In the genomic region with DNA sequence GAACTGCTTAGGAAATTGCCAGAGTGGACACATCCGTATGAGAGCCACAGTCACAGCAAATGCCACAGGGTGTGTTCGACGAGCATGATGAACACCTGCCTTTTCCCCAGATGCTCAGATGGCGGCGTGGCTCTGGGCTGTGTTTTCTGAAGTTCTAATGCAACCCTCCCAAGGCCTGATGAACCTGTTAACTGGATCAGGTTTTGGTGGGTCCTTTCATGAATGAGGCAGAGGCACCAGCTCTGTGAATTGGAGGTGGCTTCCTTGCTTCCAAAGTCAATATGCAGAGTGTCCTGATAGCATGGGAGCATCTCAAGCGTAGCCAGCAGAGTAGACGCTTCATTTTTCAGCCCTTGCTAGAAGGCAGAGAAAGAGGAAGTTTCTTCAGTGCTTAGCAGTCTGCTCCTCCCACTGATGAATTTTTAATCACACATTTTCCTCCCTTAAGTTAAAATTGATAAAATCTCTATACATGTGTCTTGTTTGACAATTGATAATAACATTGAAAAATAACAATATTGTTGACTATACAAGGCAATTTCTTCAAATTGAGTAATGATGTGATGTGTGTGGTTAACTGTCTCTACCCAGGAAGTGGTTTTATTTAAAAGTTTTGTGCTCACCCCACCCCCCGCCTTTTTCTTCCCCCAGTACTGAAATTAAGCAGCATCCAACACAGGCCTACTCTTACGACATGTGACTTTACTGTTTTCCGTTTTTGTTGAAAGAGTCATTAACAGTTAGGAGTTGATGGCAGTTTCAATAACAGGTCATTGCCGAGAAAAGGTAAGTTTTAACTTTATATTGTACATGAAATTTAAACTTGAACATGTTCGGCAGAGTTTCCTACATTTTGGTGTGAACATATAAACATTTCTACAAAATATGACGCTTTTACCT, we compare ENCODE assay signal across 1 cellular context.
TF ChIP-seq lines count a peak whose summit lies in the region.

A gene (plus strand): TSS at position 739 of the 900 bp plus-strand sequence.

TF ChIP-seq in GM12878, 131 proteins besides CTCF, POLR2A, EP300 and RAD21 (continued from another document and continues in another):
- TF ChIP-seq, protein P1, sequence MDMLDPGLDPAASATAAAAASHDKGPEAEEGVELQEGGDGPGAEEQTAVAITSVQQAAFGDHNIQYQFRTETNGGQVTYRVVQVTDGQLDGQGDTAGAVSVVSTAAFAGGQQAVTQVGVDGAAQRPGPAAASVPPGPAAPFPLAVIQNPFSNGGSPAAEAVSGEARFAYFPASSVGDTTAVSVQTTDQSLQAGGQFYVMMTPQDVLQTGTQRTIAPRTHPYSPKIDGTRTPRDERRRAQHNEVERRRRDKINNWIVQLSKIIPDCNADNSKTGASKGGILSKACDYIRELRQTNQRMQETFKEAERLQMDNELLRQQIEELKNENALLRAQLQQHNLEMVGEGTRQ (IDR thresholded peaks at IDR 0.05; ENCODE audit: borderline replicate concordance, low read depth, low read length), result peak; percentile 41; the same call in 1 of the 2 replicates
- TF ChIP-seq FOXK2 (IDR thresholded peaks at IDR 0.05) (no peak), YBX1 (IDR thresholded peaks at IDR 0.05) (no peak), NR2C1 (IDR thresholded peaks at IDR 0.05) (no peak), BACH1 (IDR thresholded peaks at IDR 0.05; ENCODE audit: borderline replicate concordance) (0 out of 2 replicates have a peak, but pooled peaks have one; percentile 5), MTA2 (IDR thresholded peaks at IDR 0.05; ENCODE audit: low read depth) (peak; percentile 82), RAD51 (IDR thresholded peaks at IDR 0.05) (peak; percentile 91), BMI1 (IDR thresholded peaks at IDR 0.05; ENCODE audit: borderline replicate concordance) (peak; percentile 44; the same call in 1 of the 2 replicates), TARDBP (IDR thresholded peaks at IDR 0.05; ENCODE audit: borderline replicate concordance) (0 out of 2 replicates have a peak, but pooled peaks have one; percentile 29), RUNX3 (IDR thresholded peaks at IDR 0.05; ENCODE audit: low read length) (peak; percentile 98), GABPA (IDR thresholded peaks at IDR 0.05; ENCODE audit: low read depth) (peak; percentile 78), HDAC2 (IDR thresholded peaks at IDR 0.05) (no peak; the same call in 1 of the 2 replicates), CBX5 (IDR thresholded peaks at IDR 0.05; ENCODE audit: low read depth) (no peak; the same call in 1 of the 2 replicates), CHD2 (IDR thresholded peaks at IDR 0.05; ENCODE audit: borderline replicate concordance, low read depth, low read length) (peak; percentile 46; the same call in 1 of the 2 replicates), NFIC (IDR thresholded peaks at IDR 0.05; ENCODE audit: low read depth, low read length) (peak; percentile 94), SUZ12 (IDR thresholded peaks at IDR 0.05; ENCODE audit: unreplicated experiment) (no peak), CBFB (IDR thresholded peaks at IDR 0.05; ENCODE audit: low read depth) (peak; percentile 80; the same call in 1 of the 2 replicates), JUND (IDR thresholded peaks at IDR 0.05; ENCODE audit: low read depth, low read length) (no peak), POLR2AphosphoS5 (IDR thresholded peaks at IDR 0.05; ENCODE audit: low read length) (peak; percentile 88), SMARCA5 (IDR thresholded peaks at IDR 0.05) (peak; percentile 64), PML (IDR thresholded peaks at IDR 0.05; ENCODE audit: low read length) (peak; percentile 62), STAT1 (conservative IDR thresholded peaks at IDR 0.05) (0 out of 2 replicates have a peak, but pooled peaks have one; percentile 47), FOXM1 (IDR thresholded peaks at IDR 0.05; ENCODE audit: low read depth, low read length) (peak; percentile 85; the same call in 1 of the 2 replicates), LARP7 (IDR thresholded peaks at IDR 0.05) (no peak), MEF2A (IDR thresholded peaks at IDR 0.05; ENCODE audit: insufficient read depth, low read depth, low read length) (0 out of 2 replicates have a peak, but pooled peaks have one; percentile 29), TCF3 (IDR thresholded peaks at IDR 0.05; ENCODE audit: borderline replicate concordance, insufficient read depth, low read depth, low read length) (peak; percentile 88), TCF7 (IDR thresholded peaks at IDR 0.05; ENCODE audit: borderline replicate concordance) (peak; percentile 75), MTA3 (IDR thresholded peaks at IDR 0.05; ENCODE audit: borderline replicate concordance, low read length) (no peak; the same call in none of the 2 replicates), SREBF2 (IDR thresholded peaks at IDR 0.05; ENCODE audit: low read length) (no peak), ETV6 (conservative IDR thresholded peaks at IDR 0.05 in 1 of 2, IDR thresholded peaks at IDR 0.05 in 1 of 2; ENCODE audit: borderline replicate concordance in 1 of 2, low read depth in 1 of 2) (peak in 1 of 2 experiments; percentile 66; a peak in 1 of 4 replicates), DPF2 (IDR thresholded peaks at IDR 0.05) (peak; percentile 83), BCL11A (IDR thresholded peaks at IDR 0.05; ENCODE audit: low read depth, low read length) (peak; percentile 46; the same call in 1 of the 2 replicates), POU2F2 (IDR thresholded peaks at IDR 0.05; ENCODE audit: borderline replicate concordance, low read depth, low read length) (peak; percentile 71; the same call in 2 of the 3 replicates), RELA (IDR thresholded peaks at IDR 0.05; ENCODE audit: borderline replicate concordance, partially characterized antibody) (peak; percentile 45), KDM1A (IDR thresholded peaks at IDR 0.05; ENCODE audit: borderline replicate concordance) (no peak), SIN3A (IDR thresholded peaks at IDR 0.05; ENCODE audit: low read depth, low read length) (peak; percentile 72; the same call in 1 of the 2 replicates)
- TF ChIP-seq, protein P2, sequence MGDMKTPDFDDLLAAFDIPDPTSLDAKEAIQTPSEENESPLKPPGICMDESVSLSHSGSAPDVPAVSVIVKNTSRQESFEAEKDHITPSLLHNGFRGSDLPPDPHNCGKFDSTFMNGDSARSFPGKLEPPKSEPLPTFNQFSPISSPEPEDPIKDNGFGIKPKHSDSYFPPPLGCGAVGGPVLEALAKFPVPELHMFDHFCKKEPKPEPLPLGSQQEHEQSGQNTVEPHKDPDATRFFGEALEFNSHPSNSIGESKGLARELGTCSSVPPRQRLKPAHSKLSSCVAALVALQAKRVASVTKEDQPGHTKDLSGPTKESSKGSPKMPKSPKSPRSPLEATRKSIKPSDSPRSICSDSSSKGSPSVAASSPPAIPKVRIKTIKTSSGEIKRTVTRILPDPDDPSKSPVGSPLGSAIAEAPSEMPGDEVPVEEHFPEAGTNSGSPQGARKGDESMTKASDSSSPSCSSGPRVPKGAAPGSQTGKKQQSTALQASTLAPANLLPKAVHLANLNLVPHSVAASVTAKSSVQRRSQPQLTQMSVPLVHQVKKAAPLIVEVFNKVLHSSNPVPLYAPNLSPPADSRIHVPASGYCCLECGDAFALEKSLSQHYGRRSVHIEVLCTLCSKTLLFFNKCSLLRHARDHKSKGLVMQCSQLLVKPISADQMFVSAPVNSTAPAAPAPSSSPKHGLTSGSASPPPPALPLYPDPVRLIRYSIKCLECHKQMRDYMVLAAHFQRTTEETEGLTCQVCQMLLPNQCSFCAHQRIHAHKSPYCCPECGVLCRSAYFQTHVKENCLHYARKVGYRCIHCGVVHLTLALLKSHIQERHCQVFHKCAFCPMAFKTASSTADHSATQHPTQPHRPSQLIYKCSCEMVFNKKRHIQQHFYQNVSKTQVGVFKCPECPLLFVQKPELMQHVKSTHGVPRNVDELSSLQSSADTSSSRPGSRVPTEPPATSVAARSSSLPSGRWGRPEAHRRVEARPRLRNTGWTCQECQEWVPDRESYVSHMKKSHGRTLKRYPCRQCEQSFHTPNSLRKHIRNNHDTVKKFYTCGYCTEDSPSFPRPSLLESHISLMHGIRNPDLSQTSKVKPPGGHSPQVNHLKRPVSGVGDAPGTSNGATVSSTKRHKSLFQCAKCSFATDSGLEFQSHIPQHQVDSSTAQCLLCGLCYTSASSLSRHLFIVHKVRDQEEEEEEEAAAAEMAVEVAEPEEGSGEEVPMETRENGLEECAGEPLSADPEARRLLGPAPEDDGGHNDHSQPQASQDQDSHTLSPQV (IDR thresholded peaks at IDR 0.05), result no peak
- TF ChIP-seq, protein P3, sequence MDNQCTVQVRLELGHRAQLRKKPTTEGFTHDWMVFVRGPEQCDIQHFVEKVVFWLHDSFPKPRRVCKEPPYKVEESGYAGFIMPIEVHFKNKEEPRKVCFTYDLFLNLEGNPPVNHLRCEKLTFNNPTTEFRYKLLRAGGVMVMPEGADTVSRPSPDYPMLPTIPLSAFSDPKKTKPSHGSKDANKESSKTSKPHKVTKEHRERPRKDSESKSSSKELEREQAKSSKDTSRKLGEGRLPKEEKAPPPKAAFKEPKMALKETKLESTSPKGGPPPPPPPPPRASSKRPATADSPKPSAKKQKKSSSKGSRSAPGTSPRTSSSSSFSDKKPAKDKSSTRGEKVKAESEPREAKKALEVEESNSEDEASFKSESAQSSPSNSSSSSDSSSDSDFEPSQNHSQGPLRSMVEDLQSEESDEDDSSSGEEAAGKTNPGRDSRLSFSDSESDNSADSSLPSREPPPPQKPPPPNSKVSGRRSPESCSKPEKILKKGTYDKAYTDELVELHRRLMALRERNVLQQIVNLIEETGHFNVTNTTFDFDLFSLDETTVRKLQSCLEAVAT (IDR thresholded peaks at IDR 0.05), result peak; percentile 84; the same call in 1 of the 2 replicates
- TF ChIP-seq, protein P4, sequence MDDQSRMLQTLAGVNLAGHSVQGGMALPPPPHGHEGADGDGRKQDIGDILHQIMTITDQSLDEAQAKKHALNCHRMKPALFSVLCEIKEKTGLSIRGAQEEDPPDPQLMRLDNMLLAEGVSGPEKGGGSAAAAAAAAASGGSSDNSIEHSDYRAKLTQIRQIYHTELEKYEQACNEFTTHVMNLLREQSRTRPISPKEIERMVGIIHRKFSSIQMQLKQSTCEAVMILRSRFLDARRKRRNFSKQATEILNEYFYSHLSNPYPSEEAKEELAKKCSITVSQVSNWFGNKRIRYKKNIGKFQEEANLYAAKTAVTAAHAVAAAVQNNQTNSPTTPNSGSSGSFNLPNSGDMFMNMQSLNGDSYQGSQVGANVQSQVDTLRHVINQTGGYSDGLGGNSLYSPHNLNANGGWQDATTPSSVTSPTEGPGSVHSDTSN (IDR thresholded peaks at IDR 0.05; ENCODE audit: insufficient replicate concordance, low read depth, low read length), result no peak
- TF ChIP-seq, protein P5, sequence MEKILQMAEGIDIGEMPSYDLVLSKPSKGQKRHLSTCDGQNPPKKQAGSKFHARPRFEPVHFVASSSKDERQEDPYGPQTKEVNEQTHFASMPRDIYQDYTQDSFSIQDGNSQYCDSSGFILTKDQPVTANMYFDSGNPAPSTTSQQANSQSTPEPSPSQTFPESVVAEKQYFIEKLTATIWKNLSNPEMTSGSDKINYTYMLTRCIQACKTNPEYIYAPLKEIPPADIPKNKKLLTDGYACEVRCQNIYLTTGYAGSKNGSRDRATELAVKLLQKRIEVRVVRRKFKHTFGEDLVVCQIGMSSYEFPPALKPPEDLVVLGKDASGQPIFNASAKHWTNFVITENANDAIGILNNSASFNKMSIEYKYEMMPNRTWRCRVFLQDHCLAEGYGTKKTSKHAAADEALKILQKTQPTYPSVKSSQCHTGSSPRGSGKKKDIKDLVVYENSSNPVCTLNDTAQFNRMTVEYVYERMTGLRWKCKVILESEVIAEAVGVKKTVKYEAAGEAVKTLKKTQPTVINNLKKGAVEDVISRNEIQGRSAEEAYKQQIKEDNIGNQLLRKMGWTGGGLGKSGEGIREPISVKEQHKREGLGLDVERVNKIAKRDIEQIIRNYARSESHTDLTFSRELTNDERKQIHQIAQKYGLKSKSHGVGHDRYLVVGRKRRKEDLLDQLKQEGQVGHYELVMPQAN (conservative IDR thresholded peaks at IDR 0.05), result 0 out of 2 replicates have a peak, but pooled peaks have one; percentile 33
- TF ChIP-seq, protein P6, sequence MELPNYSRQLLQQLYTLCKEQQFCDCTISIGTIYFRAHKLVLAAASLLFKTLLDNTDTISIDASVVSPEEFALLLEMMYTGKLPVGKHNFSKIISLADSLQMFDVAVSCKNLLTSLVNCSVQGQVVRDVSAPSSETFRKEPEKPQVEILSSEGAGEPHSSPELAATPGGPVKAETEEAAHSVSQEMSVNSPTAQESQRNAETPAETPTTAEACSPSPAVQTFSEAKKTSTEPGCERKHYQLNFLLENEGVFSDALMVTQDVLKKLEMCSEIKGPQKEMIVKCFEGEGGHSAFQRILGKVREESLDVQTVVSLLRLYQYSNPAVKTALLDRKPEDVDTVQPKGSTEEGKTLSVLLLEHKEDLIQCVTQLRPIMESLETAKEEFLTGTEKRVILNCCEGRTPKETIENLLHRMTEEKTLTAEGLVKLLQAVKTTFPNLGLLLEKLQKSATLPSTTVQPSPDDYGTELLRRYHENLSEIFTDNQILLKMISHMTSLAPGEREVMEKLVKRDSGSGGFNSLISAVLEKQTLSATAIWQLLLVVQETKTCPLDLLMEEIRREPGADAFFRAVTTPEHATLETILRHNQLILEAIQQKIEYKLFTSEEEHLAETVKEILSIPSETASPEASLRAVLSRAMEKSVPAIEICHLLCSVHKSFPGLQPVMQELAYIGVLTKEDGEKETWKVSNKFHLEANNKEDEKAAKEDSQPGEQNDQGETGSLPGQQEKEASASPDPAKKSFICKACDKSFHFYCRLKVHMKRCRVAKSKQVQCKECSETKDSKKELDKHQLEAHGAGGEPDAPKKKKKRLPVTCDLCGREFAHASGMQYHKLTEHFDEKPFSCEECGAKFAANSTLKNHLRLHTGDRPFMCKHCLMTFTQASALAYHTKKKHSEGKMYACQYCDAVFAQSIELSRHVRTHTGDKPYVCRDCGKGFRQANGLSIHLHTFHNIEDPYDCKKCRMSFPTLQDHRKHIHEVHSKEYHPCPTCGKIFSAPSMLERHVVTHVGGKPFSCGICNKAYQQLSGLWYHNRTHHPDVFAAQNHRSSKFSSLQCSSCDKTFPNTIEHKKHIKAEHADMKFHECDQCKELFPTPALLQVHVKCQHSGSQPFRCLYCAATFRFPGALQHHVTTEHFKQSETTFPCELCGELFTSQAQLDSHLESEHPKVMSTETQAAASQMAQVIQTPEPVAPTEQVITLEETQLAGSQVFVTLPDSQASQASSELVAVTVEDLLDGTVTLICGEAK (IDR thresholded peaks at IDR 0.05; ENCODE audit: borderline replicate concordance), result no peak
- TF ChIP-seq, protein P7, sequence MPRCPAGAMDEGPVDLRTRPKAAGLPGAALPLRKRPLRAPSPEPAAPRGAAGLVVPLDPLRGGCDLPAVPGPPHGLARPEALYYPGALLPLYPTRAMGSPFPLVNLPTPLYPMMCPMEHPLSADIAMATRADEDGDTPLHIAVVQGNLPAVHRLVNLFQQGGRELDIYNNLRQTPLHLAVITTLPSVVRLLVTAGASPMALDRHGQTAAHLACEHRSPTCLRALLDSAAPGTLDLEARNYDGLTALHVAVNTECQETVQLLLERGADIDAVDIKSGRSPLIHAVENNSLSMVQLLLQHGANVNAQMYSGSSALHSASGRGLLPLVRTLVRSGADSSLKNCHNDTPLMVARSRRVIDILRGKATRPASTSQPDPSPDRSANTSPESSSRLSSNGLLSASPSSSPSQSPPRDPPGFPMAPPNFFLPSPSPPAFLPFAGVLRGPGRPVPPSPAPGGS (IDR thresholded peaks at IDR 0.05; ENCODE audit: borderline replicate concordance, insufficient read depth, low read depth, low read length, poor library complexity, severe bottlenecking), result no peak
- TF ChIP-seq, protein P8, sequence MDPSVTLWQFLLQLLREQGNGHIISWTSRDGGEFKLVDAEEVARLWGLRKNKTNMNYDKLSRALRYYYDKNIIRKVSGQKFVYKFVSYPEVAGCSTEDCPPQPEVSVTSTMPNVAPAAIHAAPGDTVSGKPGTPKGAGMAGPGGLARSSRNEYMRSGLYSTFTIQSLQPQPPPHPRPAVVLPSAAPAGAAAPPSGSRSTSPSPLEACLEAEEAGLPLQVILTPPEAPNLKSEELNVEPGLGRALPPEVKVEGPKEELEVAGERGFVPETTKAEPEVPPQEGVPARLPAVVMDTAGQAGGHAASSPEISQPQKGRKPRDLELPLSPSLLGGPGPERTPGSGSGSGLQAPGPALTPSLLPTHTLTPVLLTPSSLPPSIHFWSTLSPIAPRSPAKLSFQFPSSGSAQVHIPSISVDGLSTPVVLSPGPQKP (IDR thresholded peaks at IDR 0.05; ENCODE audit: low read depth, low read length), result no peak
